13 cellular contexts compared by ENCODE assay signal in genomic region chr3:99544819-99545281, GRCh38.
DNase-seq lines count a peak whose midpoint lies in the region; ATAC-seq and TF ChIP-seq lines count a peak whose summit lies in the region.
"Had no signal": no experiment of that assay in that cellular context is flagged by ENCODE, and none has a peak within 500 bp of the region (broad histone marks: within the 10 kb centered on the region; RNA-seq: fewer than 3 reads in every experiment).

No MANE protein-coding gene starts in this region.

- no peak overlapping the region for H3K27ac ChIP-seq in mammary epithelial cell (ENCODE audit: insufficient read depth, low read depth, low read length)

- intact Hi-C loops in mammary epithelial cell (cut with micrococcal nuclease): loop anchor here (5.0 kb wide), 1 partner anchor 142 kb away; no protein-coding TSS in a partner anchor
- intact Hi-C loops in left ventricle myocardium superior (cut with micrococcal nuclease): no loop called here
- intact Hi-C loops in posterior vena cava (cut with DNase I): no loop called here

- H3K4me1 ChIP-seq in mammary epithelial cell (ENCODE audit: insufficient read depth, low read length): peaks cover 41% of the 10 kb centered on the region
- H3K4me1 ChIP-seq in skeletal muscle satellite cell (ENCODE audit: control insufficient read depth, insufficient read depth, low read length): peaks cover 43% of the 10 kb centered on the region

- H3K4me2 ChIP-seq in mammary epithelial cell (ENCODE audit: insufficient read depth, low read depth, low read length): no peak overlapping the region
- H3K4me2 ChIP-seq in skeletal muscle satellite cell (ENCODE audit: low read length): peak overlapping the region; percentile 77

- H4K20me1 ChIP-seq in mammary epithelial cell (ENCODE audit: insufficient read depth, low read length): no peaks in the 10 kb centered on the region

- no peak overlapping the region for H3K4me3 ChIP-seq in mammary epithelial cell (replicated peaks in 1 of 3; ENCODE audit: insufficient read depth in 1 of 3, low read depth in 2 of 3, low read length in 3 of 3)
- H3K4me3 ChIP-seq in skeletal muscle satellite cell (ENCODE audit: low read length): no peak overlapping the region
- H3K4me3 ChIP-seq in H7 (ENCODE audit: insufficient read depth, low read depth, low read length): no peak overlapping the region

- BruUV-seq in mammary epithelial cell (replicated peaks; lab: Mats Ljungman, UMichigan): no TSS peak

- no peaks in the 10 kb centered on the region for H3K36me3 ChIP-seq in mammary epithelial cell (ENCODE audit: insufficient read depth, low read length)
- H3K36me3 ChIP-seq in skeletal muscle satellite cell (ENCODE audit: insufficient read depth, low read length): no peaks in the 10 kb centered on the region
- H3K36me3 ChIP-seq in H7 (replicated peaks; ENCODE audit: control insufficient read depth, insufficient read depth, low read length): no peaks in the 10 kb centered on the region

- dilution Hi-C loops in mammary epithelial cell (cut with HindIII; ENCODE audit: low sequenced_read_pairs): no loop called here

- 55% methylated on average over 3 of the region's 3 CpGs for WGBS in mammary epithelial cell (ENCODE audit: low coverage, missing lambda C conversion rate)

- TF ChIP-seq CTCF in mammary epithelial cell (conservative IDR thresholded peaks at IDR 0.05 in 1 of 2, IDR thresholded peaks at IDR 0.05 in 1 of 2; ENCODE audit: extremely low read depth in 1 of 2, insufficient read depth in 1 of 2, low read depth in 1 of 2, low read length in 2 of 2): no peak

- H3K9me3 ChIP-seq in mammary epithelial cell (replicated peaks; ENCODE audit: insufficient read depth, low read length): no peaks in the 10 kb centered on the region
- no peaks in the 10 kb centered on the region for H3K9me3 ChIP-seq in skeletal muscle satellite cell (replicated peaks; ENCODE audit: low read length)

- no peak overlapping the region for H2AFZ ChIP-seq in mammary epithelial cell (ENCODE audit: low read depth, low read length)

- in situ Hi-C loops in mammary epithelial cell (cut with MboI; ENCODE audit: low sequenced_read_pairs in 2 of 2): no loop called here

- H3K27me3 ChIP-seq in mammary epithelial cell (ENCODE audit: insufficient read depth, low read length) (no peaks in the 10 kb centered on the region), skeletal muscle satellite cell (ENCODE audit: control insufficient read depth, insufficient read depth, low read length) (no peaks in the 10 kb centered on the region), H7 (ENCODE audit: control insufficient read depth, insufficient read depth, low read length) (no peaks in the 10 kb centered on the region)

- H3K9ac ChIP-seq in mammary epithelial cell (ENCODE audit: insufficient read depth, low read length): no peak overlapping the region
- no peak overlapping the region for H3K9ac ChIP-seq in skeletal muscle satellite cell (ENCODE audit: low read depth, low read length)

- peak; percentile 31 for DNase-seq in HT1080 (ENCODE audit: low read depth)
- DNase-seq in mammary epithelial cell: peak; percentile 39
- DNase-seq in left ventricle myocardium superior: peak; percentile 32
- DNase-seq in HK-2 (ENCODE audit: unreplicated experiment): no peak
- DNase-seq in posterior vena cava (ENCODE audit: low spot score): no peak
- DNase-seq in epidermal melanocyte (ENCODE audit: insufficient read length, low spot score): no peak
- no peak for DNase-seq in H7
- DNase-seq: activated CD4-positive, CD25-positive, alpha-beta regulatory T cell; activated T-cell treated with anti-CD3 and anti-CD28 coated beads, Interleukin-2, amount 50 U/mL, for 4 hours; CD8-positive, alpha-beta memory T cell; NCI-H2107; stimulated activated naive CD8-positive, alpha-beta T cell treated with anti-CD3 and anti-CD28 coated beads, Interleukin-15, amount 100 ng/mL, for 72 hours had no signal

- peak; percentile 55 for ATAC-seq in left ventricle myocardium superior
- ATAC-seq: activated T-cell treated with anti-CD3 and anti-CD28 coated beads, Interleukin-2, amount 50 U/mL, for 4 hours; stimulated activated naive CD8-positive, alpha-beta T cell treated with anti-CD3 and anti-CD28 coated beads, Interleukin-15, amount 100 ng/mL, for 72 hours had no signal

- no peaks in the 10 kb centered on the region for H3K79me2 ChIP-seq in mammary epithelial cell (ENCODE audit: insufficient read depth, low read length)

- CTCF ChIA-PET in mammary epithelial cell (lab: Charles Lee; ENCODE audit: low non-redundant PET): no interaction called here

Comparison
In these comparisons a context has a peak if more than half of its experiments do, and no peak if none do; other contexts are left out.
1. DNase-seq: peak in HT1080 (single experiment), mammary epithelial cell (single experiment) and left ventricle myocardium superior (single experiment); none in HK-2 (single experiment), posterior vena cava (single experiment), epidermal melanocyte (single experiment) and H7 (single experiment).